16 cellular contexts compared by ENCODE assay signal in the genomic region with DNA sequence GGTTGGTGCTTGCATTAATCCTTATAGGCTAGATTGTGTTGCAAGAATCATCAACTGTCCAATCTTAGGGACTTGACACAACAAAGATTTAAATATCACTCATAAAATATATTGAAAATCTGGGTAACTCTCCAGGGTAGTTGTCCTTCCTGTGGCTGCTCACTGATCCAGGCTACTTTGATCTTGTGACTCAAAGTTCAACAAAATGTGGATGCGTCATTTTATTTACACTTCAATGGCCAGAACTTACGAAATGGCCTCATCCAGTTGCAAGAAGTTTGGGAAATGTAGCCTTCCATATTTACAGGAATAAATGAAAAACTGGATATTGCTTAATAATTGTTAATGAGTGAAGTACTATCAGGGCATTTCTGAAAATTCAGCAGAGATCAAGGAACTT.
A peak's percentile ranks its signal among the peaks of the same experiment; 100 is the strongest.
DNase-seq lines count a peak whose midpoint lies in the region; ATAC-seq and TF ChIP-seq lines count a peak whose summit lies in the region.
"Had no signal": no experiment of that assay in that cellular context is flagged by ENCODE, and none has a peak within 500 bp of the region (broad histone marks: within the 10 kb centered on the region; RNA-seq: fewer than 3 reads in every experiment).

No MANE protein-coding gene starts in this region.

- H3K27me3 ChIP-seq in GM23248 (replicated peaks; ENCODE audit: insufficient read depth) = no peaks in the 10 kb centered on the region
- no peaks in the 10 kb centered on the region for H3K27me3 ChIP-seq in RWPE2 (ENCODE audit: insufficient read depth, poor library complexity, severe bottlenecking)
- H3K27me3 ChIP-seq: esophagus muscularis mucosa had no signal

- ATAC-seq in RWPE2 (ENCODE audit: low read depth) (peak; percentile 72), HG02623 (IDR thresholded peaks at IDR 0.05; ENCODE audit: unreplicated experiment) (no peak)

- H3K36me3 ChIP-seq in GM23248 (ENCODE audit: low read depth) = no peaks in the 10 kb centered on the region
- no peaks in the 10 kb centered on the region for H3K36me3 ChIP-seq in RWPE2 (ENCODE audit: low read depth)
- H3K36me3 ChIP-seq: esophagus muscularis mucosa, left ventricle myocardium inferior, thoracic aorta had no signal

- no peak overlapping the region for H3K9ac ChIP-seq in GM23248

- H3K79me2 ChIP-seq in GM23248 (ENCODE audit: insufficient read depth) = no peaks in the 10 kb centered on the region

- in situ Hi-C loops in GM23248 (cut with MboI) = no loop called here

- TF ChIP-seq CTCF in RWPE2 (IDR thresholded peaks at IDR 0.05; ENCODE audit: poor library complexity, severe bottlenecking) = no peak

- no peaks in the 10 kb centered on the region; the same call in 1 of the 2 replicates for H3F3A ChIP-seq in GM23248 (ENCODE audit: insufficient read depth)

- 17 to 24% methylated on average over 2 of the region's 2 CpGs for WGBS in GM23248 (ENCODE audit: low coverage in 1 of 2, low lambda C conversion rate in 2 of 2, missing lambda C conversion rate in 2 of 2), 2 experiments

- H3K4me1 ChIP-seq in GM23248 (ENCODE audit: insufficient read depth) (peaks cover 8% of the 10 kb centered on the region), RWPE2 (ENCODE audit: insufficient read depth, poor library complexity, severe bottlenecking) (peaks cover 18% of the 10 kb centered on the region)
- H3K4me1 ChIP-seq: esophagus muscularis mucosa, left ventricle myocardium inferior had no signal

- H3K9me3 ChIP-seq in GM23248 (ENCODE audit: low read depth) (no peaks in the 10 kb centered on the region), RWPE2 (ENCODE audit: severe bottlenecking) (no peaks in the 10 kb centered on the region)
- H3K9me3 ChIP-seq: esophagus muscularis mucosa, left ventricle myocardium inferior, thoracic aorta had no signal

- H3K4me3 ChIP-seq in GM23248 = no peak overlapping the region
- no peak overlapping the region for H3K4me3 ChIP-seq in RWPE2 (ENCODE audit: severe bottlenecking)
- H3K4me3 ChIP-seq: esophagus muscularis mucosa, left ventricle myocardium inferior, thoracic aorta had no signal

- H4K20me1 ChIP-seq in GM23248 (ENCODE audit: insufficient read depth) = no peaks in the 10 kb centered on the region

- H3K4me2 ChIP-seq in GM23248 (ENCODE audit: unreplicated experiment) = no peak overlapping the region

- no peak overlapping the region for H3K27ac ChIP-seq in GM23248
- H3K27ac ChIP-seq in RWPE2 (ENCODE audit: poor library complexity, severe bottlenecking) = no peak overlapping the region
- H3K27ac ChIP-seq: esophagus muscularis mucosa, left ventricle myocardium inferior, thoracic aorta had no signal

- no peaks in the 10 kb centered on the region for H3K9me2 ChIP-seq in GM23248 (ENCODE audit: insufficient read depth)

- peak; percentile 68 for DNase-seq in GM23248
- no peak for DNase-seq in RWPE2 (ENCODE audit: low spot score)
- DNase-seq in fibroblast of peridontal ligament (ENCODE audit: extremely low read depth) = peak; percentile 63
- peak; percentile 47 for DNase-seq in stromal cell of bone marrow (ENCODE audit: low read depth)
- no peak for DNase-seq in NCI-H510A (lab: John Stamatoyannopoulos, UW)
- no peak for DNase-seq in RPMI8226
- DNase-seq: activated CD4-positive, alpha-beta T cell treated with anti-CD3 and anti-CD28 coated beads, Interleukin-2, amount 50 U/mL, for 1 hour; activated naive CD4-positive, alpha-beta T cell treated with anti-CD3 and anti-CD28 coated beads, Interleukin-2, amount 10 ng/mL, durations not matched to agents 7 days and 5 days; dermis blood vessel endothelial cell; DMS79; left ventricle myocardium inferior; NCI-H1436 treated with DMSO at 0.1 percent for 48 hours; stimulated activated CD4-positive, alpha-beta T cell treated with anti-CD3 and anti-CD28 coated beads, Interleukin-4, amount 100 ng/mL, for 1 hour had no signal

- no peak overlapping the region for H2AFZ ChIP-seq in GM23248

Comparison
In these comparisons a context has a peak if more than half of its experiments do, and no peak if none do; other contexts are left out.
1. DNase-seq: peak in GM23248 (single experiment), fibroblast of peridontal ligament (single experiment) and stromal cell of bone marrow (single experiment); none in RWPE2 (single experiment), NCI-H510A (single experiment) and RPMI8226 (single experiment).